9 cellular contexts compared by ENCODE assay signal in genomic region chr12:84599539-84599938, GRCh38.
DNase-seq lines count a peak whose midpoint lies in the region; ATAC-seq and TF ChIP-seq lines count a peak whose summit lies in the region.
"Had no signal": no experiment of that assay in that cellular context is flagged by ENCODE, and none has a peak within 500 bp of the region (broad histone marks: within the 10 kb centered on the region; RNA-seq: fewer than 3 reads in every experiment).

No MANE protein-coding gene starts in this region.

- no peaks in the 10 kb centered on the region for H3K36me3 ChIP-seq in HCT116 (ENCODE audit: control insufficient read depth in 1 of 2, insufficient read depth in 2 of 2, low read length in 2 of 2)
- no peaks in the 10 kb centered on the region for H3K36me3 ChIP-seq in adrenal gland (replicated peaks in 1 of 2)

- DNase-seq in A172 (ENCODE audit: low spot score) (peak; percentile 72), HCT116 (ENCODE audit: low read depth, low spot score) (peak; percentile 46), RKO (ENCODE audit: low spot score) (peak; percentile 74), foreskin fibroblast (peak; percentile 70 to 88), adrenal gland (no peak)
- DNase-seq in effector CD8-positive, alpha-beta T cell (lab: John Stamatoyannopoulos, UW): no peak
- no peak for DNase-seq in activated naive CD8-positive, alpha-beta T cell treated with anti-CD3 and anti-CD28 coated beads, Interleukin-2, amount 50 U/mL, for 24 hours

- H3K27ac ChIP-seq in HCT116 (ENCODE audit: low read depth, low read length): no peak overlapping the region
- H3K27ac ChIP-seq in adrenal gland: no peak overlapping the region

- H3K4me2 ChIP-seq in HCT116 (ENCODE audit: low read length): peak overlapping the region; percentile 30

- H3K4me3 Mint-ChIP-seq in activated naive CD8-positive, alpha-beta T cell treated with anti-CD3 and anti-CD28 coated beads, Interleukin-2, amount 50 U/mL, for 24 hours: no peak overlapping the region
- H3K4me3 Mint-ChIP-seq: central memory CD8-positive, alpha-beta T cell had no signal

- no peak overlapping the region for H3K9ac ChIP-seq in HCT116 (ENCODE audit: low read length)

- H3K79me2 ChIP-seq in HCT116 (ENCODE audit: insufficient read depth, low read length): no peaks in the 10 kb centered on the region

- RAD21 ChIA-PET in HCT116 (lab: Charles Lee; ENCODE audit: low non-redundant PET in 1 of 2, low total read pairs in 2 of 2, uncharacterized antibody in 2 of 2, unreplicated experiment in 2 of 2): no interaction called here

- no peaks in the 10 kb centered on the region for H3K36me3 Mint-ChIP-seq in activated naive CD8-positive, alpha-beta T cell treated with anti-CD3 and anti-CD28 coated beads, Interleukin-2, amount 50 U/mL, for 24 hours (ENCODE audit: low read depth)

- no peaks in the 10 kb centered on the region for H3K27me3 Mint-ChIP-seq in activated naive CD8-positive, alpha-beta T cell treated with anti-CD3 and anti-CD28 coated beads, Interleukin-2, amount 50 U/mL, for 24 hours
- H3K27me3 Mint-ChIP-seq: central memory CD8-positive, alpha-beta T cell had no signal

- no peak overlapping the region for H3K4me3 ChIP-seq in HCT116 (replicated peaks in 1 of 2; ENCODE audit: low read depth in 1 of 2, low read length in 2 of 2)
- H3K4me3 ChIP-seq in foreskin fibroblast (ENCODE audit: low read depth in 1 of 2, low read length in 2 of 2): no peak overlapping the region
- H3K4me3 ChIP-seq in adrenal gland: no peak overlapping the region

- H3K9me3 Mint-ChIP-seq in activated naive CD8-positive, alpha-beta T cell treated with anti-CD3 and anti-CD28 coated beads, Interleukin-2, amount 50 U/mL, for 24 hours: no peaks in the 10 kb centered on the region

- no peaks in the 10 kb centered on the region for H4K20me1 ChIP-seq in HCT116 (ENCODE audit: insufficient read depth)

- H3K9me3 ChIP-seq in HCT116 (ENCODE audit: control insufficient read depth in 1 of 2, insufficient read depth in 1 of 2, low read depth in 1 of 2, low read length in 2 of 2): no peaks in the 10 kb centered on the region
- H3K9me3 ChIP-seq in adrenal gland (replicated peaks in 1 of 3): no peaks in the 10 kb centered on the region

- H3K4me1 ChIP-seq in HCT116 (ENCODE audit: control insufficient read depth in 1 of 2, insufficient read depth in 2 of 2, low read length in 2 of 2) (peaks cover 0 to 7% of the 10 kb centered on the region in 2 experiments; a peak in 2 of 4 replicates), adrenal gland (replicated peaks in 1 of 2) (no peaks in the 10 kb centered on the region)

- H3K9me2 ChIP-seq in HCT116 (ENCODE audit: insufficient read depth): no peaks in the 10 kb centered on the region

- no peaks in the 10 kb centered on the region for H3K4me1 Mint-ChIP-seq in activated naive CD8-positive, alpha-beta T cell treated with anti-CD3 and anti-CD28 coated beads, Interleukin-2, amount 50 U/mL, for 24 hours
- H3K4me1 Mint-ChIP-seq: central memory CD8-positive, alpha-beta T cell had no signal

- no peak for TF ChIP-seq POLR2A in HCT116 (IDR thresholded peaks at IDR 0.05; ENCODE audit: borderline replicate concordance, extremely low read depth, insufficient read depth, insufficient read length)
- TF ChIP-seq POLR2A in adrenal gland (IDR thresholded peaks at IDR 0.05): no peak

- TF ChIP-seq CTCF in HCT116 (IDR thresholded peaks at IDR 0.05 in 2 of 3, conservative IDR thresholded peaks at IDR 0.05 in 1 of 3; ENCODE audit: borderline replicate concordance in 1 of 3, insufficient read depth in 1 of 3, low read depth in 2 of 3, low read length in 2 of 3) (no peak), foreskin fibroblast (IDR thresholded peaks at IDR 0.05; ENCODE audit: low read depth, low read length) (no peak), adrenal gland (IDR thresholded peaks at IDR 0.05) (no peak)

- no peak overlapping the region for H3K27ac Mint-ChIP-seq in activated naive CD8-positive, alpha-beta T cell treated with anti-CD3 and anti-CD28 coated beads, Interleukin-2, amount 50 U/mL, for 24 hours

- CTCF ChIA-PET in HCT116 (lab: Charles Lee): no interaction called here

- peak overlapping the region; percentile 49 for H2AFZ ChIP-seq in HCT116 (ENCODE audit: low read depth, low read length, poor library complexity, severe bottlenecking)

- POLR2A ChIA-PET in HCT116 (lab: Charles Lee): no interaction called here

- WGBS in adrenal gland, 4 donors: 25 to 59% (median 41%) methylated on average over 2 of the region's 2 CpGs

- no TSS peak for BruUV-seq in HCT116 (replicated peaks; lab: Mats Ljungman, UMichigan)

- no peak for TF ChIP-seq RAD21 in HCT116 (IDR thresholded peaks at IDR 0.05; ENCODE audit: low read depth)

- no peaks in the 10 kb centered on the region for H3K27me3 ChIP-seq in HCT116 (ENCODE audit: insufficient read depth, low read length)
- H3K27me3 ChIP-seq in adrenal gland: no peaks in the 10 kb centered on the region

- intact Hi-C loops in HCT116 (cut with micrococcal nuclease) (no loop called here), adrenal gland (cut with DNase I) (no loop called here)

- ATAC-seq in HCT116: peak; percentile 66
- no peak for ATAC-seq in HG03571 (IDR thresholded peaks at IDR 0.05; ENCODE audit: unreplicated experiment)
- no peak for ATAC-seq in activated naive CD8-positive, alpha-beta T cell treated with anti-CD3 and anti-CD28 coated beads, Interleukin-2, amount 50 U/mL, for 24 hours

TF ChIP-seq in HCT116, 20 proteins besides CTCF, POLR2A, EP300 and RAD21 (continues in another document):
- TF ChIP-seq SRF (IDR thresholded peaks at IDR 0.05; ENCODE audit: low read depth) (no peak), JUND (IDR thresholded peaks at IDR 0.05) (peak; percentile 64), FOSL1 (IDR thresholded peaks at IDR 0.05; ENCODE audit: low read depth) (peak; percentile 75), CBX3 (IDR thresholded peaks at IDR 0.05; ENCODE audit: low read depth) (peak; percentile 34; the same call in 1 of the 2 replicates), EZH2 (IDR thresholded peaks at IDR 0.05) (no peak), POLR2AphosphoS5 (IDR thresholded peaks at IDR 0.05; ENCODE audit: low read depth, low read length) (no peak), SIN3A (IDR thresholded peaks at IDR 0.05; ENCODE audit: low read depth) (no peak), TCF7L2 (IDR thresholded peaks at IDR 0.05; ENCODE audit: borderline replicate concordance, extremely low read depth, insufficient read depth, insufficient read length) (peak; percentile 68), ZBTB33 (IDR thresholded peaks at IDR 0.05; ENCODE audit: extremely low read depth, insufficient replicate concordance, low read length) (no peak), ELF1 (IDR thresholded peaks at IDR 0.05; ENCODE audit: borderline replicate concordance, low read depth) (no peak), ZNF274 (IDR thresholded peaks at IDR 0.05; ENCODE audit: low read depth, low read length) (no peak), ZFX (IDR thresholded peaks at IDR 0.05) (no peak), EZH2phosphoT487 (IDR thresholded peaks at IDR 0.05; ENCODE audit: borderline replicate concordance) (no peak), REST (IDR thresholded peaks at IDR 0.05; ENCODE audit: low read depth) (no peak), EGR1 (IDR thresholded peaks at IDR 0.05; ENCODE audit: low read depth) (no peak), MAX (IDR thresholded peaks at IDR 0.05) (peak; percentile 31; the same call in 1 of the 2 replicates), CEBPB (IDR thresholded peaks at IDR 0.05; ENCODE audit: low read depth) (peak; percentile 62; the same call in 1 of the 2 replicates)

Comparison
In these comparisons a context has a peak if more than half of its experiments do, and no peak if none do; other contexts are left out.
1. DNase-seq: peak in A172 (single experiment), HCT116 (single experiment), RKO (single experiment) and foreskin fibroblast (2 of 2); none in effector CD8-positive, alpha-beta T cell (single experiment), adrenal gland (0 of 7) and activated naive CD8-positive, alpha-beta T cell treated with anti-CD3 and anti-CD28 coated beads, Interleukin-2, amount 50 U/mL, for 24 hours (single experiment).